ENCODE assay signal across 2 cellular contexts in the genomic region with DNA sequence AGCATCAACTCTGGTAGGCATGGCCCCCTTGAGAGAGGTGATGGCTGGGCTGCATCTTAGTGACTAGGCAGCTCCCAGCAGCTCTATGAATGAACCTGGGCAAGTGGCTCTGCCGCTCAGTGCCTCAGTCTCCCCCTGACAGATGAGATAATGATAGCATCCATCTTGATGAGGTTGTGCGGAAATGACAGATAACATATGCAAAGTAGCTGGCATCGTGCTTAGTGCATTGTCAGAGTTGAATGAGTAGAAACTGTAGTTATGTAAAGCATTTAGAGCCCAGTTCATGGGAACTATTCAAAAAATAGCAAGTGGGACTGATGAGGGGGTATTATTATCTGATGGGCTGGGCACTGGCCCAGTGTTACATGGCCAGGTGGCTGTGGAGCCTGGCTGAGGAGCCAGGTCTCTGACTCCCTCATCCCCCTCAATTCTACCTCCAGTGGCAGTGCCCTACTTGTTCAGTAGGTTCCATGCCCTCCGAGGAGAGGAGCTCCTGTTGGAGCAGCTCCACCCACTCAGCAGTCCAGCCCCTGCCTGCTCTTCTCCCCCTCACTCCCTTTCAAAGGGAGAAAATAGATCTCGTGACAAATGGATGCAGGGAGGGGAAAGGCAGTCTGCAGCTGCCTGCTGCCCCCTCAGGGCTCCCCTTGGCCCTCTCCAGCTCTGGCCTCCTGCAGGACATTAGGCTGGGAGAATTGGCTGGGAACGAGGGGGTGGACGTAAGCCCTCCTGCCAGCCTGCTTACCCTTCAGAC.
TF ChIP-seq lines count a peak whose summit lies in the region.

No MANE protein-coding gene starts in this region.

TF ChIP-seq in SK-N-SH, 30 proteins besides CTCF, POLR2A, EP300 and RAD21 (continued from another document):
- TF ChIP-seq ELF1 (IDR thresholded peaks at IDR 0.05) = no peak
- no peak for TF ChIP-seq USF2 (IDR thresholded peaks at IDR 0.05; ENCODE audit: borderline replicate concordance, low read depth, low read length)
- TF ChIP-seq TEAD4 (IDR thresholded peaks at IDR 0.05; ENCODE audit: borderline replicate concordance, insufficient read depth) = no peak
- no peak for TF ChIP-seq SMC3 (IDR thresholded peaks at IDR 0.05; ENCODE audit: low read depth, low read length)
TF ChIP-seq in SK-N-SH: peak in this region for 0.

TF ChIP-seq in SK-N-SH treated with all-trans-retinoic acid at 6 μM for 48 hours, 23 proteins besides CTCF, POLR2A, EP300 and RAD21 (continued from another document):
- TF ChIP-seq, protein P1, sequence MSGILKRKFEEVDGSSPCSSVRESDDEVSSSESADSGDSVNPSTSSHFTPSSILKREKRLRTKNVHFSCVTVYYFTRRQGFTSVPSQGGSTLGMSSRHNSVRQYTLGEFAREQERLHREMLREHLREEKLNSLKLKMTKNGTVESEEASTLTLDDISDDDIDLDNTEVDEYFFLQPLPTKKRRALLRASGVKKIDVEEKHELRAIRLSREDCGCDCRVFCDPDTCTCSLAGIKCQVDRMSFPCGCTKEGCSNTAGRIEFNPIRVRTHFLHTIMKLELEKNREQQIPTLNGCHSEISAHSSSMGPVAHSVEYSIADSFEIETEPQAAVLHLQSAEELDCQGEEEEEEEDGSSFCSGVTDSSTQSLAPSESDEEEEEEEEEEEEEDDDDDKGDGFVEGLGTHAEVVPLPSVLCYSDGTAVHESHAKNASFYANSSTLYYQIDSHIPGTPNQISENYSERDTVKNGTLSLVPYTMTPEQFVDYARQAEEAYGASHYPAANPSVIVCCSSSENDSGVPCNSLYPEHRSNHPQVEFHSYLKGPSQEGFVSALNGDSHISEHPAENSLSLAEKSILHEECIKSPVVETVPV (CRISPR knock-in tag; IDR thresholded peaks at IDR 0.05) = no peak
- no peak for TF ChIP-seq ARNTL (CRISPR knock-in tag; IDR thresholded peaks at IDR 0.05; ENCODE audit: borderline replicate concordance, low read depth)
- TF ChIP-seq PATZ1 (CRISPR knock-in tag; IDR thresholded peaks at IDR 0.05; ENCODE audit: borderline replicate concordance) = no peak
- no peak for TF ChIP-seq RARB (CRISPR knock-in tag; IDR thresholded peaks at IDR 0.05)
- no peak for TF ChIP-seq OSR1 (CRISPR knock-in tag; IDR thresholded peaks at IDR 0.05)
- TF ChIP-seq ISL1 (CRISPR knock-in tag; IDR thresholded peaks at IDR 0.05) = no peak
- no peak for TF ChIP-seq PPARA (CRISPR knock-in tag; IDR thresholded peaks at IDR 0.05; ENCODE audit: borderline replicate concordance)
- TF ChIP-seq BACH2 (CRISPR knock-in tag; IDR thresholded peaks at IDR 0.05; ENCODE audit: borderline replicate concordance) = no peak
- TF ChIP-seq GLIS3 (CRISPR knock-in tag; IDR thresholded peaks at IDR 0.05) = no peak
- TF ChIP-seq SNAI2 (CRISPR knock-in tag; IDR thresholded peaks at IDR 0.05) = no peak
- no peak for TF ChIP-seq ZNF8 (CRISPR knock-in tag; IDR thresholded peaks at IDR 0.05)
